Comparison of ENCODE assay signal across 19 cellular contexts in genomic region chr1:156042828-156043227, GRCh38. TPM values are rescaled to one million over a fixed set of nuclear protein-coding genes. Genes with fewer than 3 reads are reported as not detected.
DNase-seq lines count a peak whose midpoint lies in the region; ATAC-seq and TF ChIP-seq lines count a peak whose summit lies in the region.
"Had no signal": no experiment of that assay in that cellular context is flagged by ENCODE, and none has a peak within 500 bp of the region (broad histone marks: within the 10 kb centered on the region; RNA-seq: fewer than 3 reads in every experiment).

No MANE protein-coding gene starts in this region.

- ATAC-seq in activated T-cell treated with anti-CD3 and anti-CD28 coated beads, Interleukin-2, amount 50 U/mL, for 4 hours, result no peak
- ATAC-seq in T-helper 17 cell, result no peak
- ATAC-seq in HG02981 (IDR thresholded peaks at IDR 0.05; ENCODE audit: unreplicated experiment), result no peak
- ATAC-seq: CD8-positive, alpha-beta T cell had no signal

- H3K4me3 Mint-ChIP-seq in activated T-cell treated with anti-CD3 and anti-CD28 coated beads, Interleukin-2, amount 50 U/mL, for 24 hours, result no peak overlapping the region
- H3K4me3 Mint-ChIP-seq in activated T-cell treated with anti-CD3 and anti-CD28 coated beads, Interleukin-2, amount 50 U/mL, for 4 hours, result no peak overlapping the region
- H3K4me3 Mint-ChIP-seq in T-helper 17 cell, result no peak overlapping the region
- H3K4me3 Mint-ChIP-seq: B cell; CD4-positive, alpha-beta T cell; CD8-positive, alpha-beta T cell had no signal

- TF ChIP-seq CTCF in osteoblast (IDR thresholded peaks at IDR 0.05; ENCODE audit: extremely low read depth, low read depth, low read length), result no peak

- no peak overlapping the region for H3K4me3 ChIP-seq in osteoblast (ENCODE audit: insufficient read depth, low read length)
- H3K4me3 ChIP-seq: A549; BLaER1 treated with 17β-estradiol and CSF1 and Interleukin-3, amounts not matched to agents 10 nM and 100 nM had no signal

- H3K36me3 ChIP-seq in osteoblast (ENCODE audit: insufficient read depth, low read length), result peaks cover 26% of the 10 kb centered on the region

- peak overlapping the region; percentile 53 for H3K27ac Mint-ChIP-seq in activated T-cell treated with anti-CD3 and anti-CD28 coated beads, Interleukin-2, amount 50 U/mL, for 24 hours
- peak overlapping the region; percentile 49 for H3K27ac Mint-ChIP-seq in T-helper 17 cell
- H3K27ac Mint-ChIP-seq: B cell; CD4-positive, alpha-beta T cell; CD8-positive, alpha-beta T cell had no signal

- H3K79me2 ChIP-seq in osteoblast (ENCODE audit: insufficient read depth, low read length), result no peaks in the 10 kb centered on the region

- no peak for DNase-seq in activated T-cell treated with anti-CD3 and anti-CD28 coated beads, Interleukin-2, amount 50 U/mL, for 24 hours
- DNase-seq in activated T-cell treated with anti-CD3 and anti-CD28 coated beads, Interleukin-2, amount 50 U/mL, for 4 hours, result no peak
- no peak for DNase-seq in T-helper 17 cell
- peak; percentile 71 for DNase-seq in osteoblast (ENCODE audit: insufficient read length, low spot score, missing footprints)
- DNase-seq in NAMALWA (ENCODE audit: low spot score), result no peak
- DNase-seq: AML-193; CD4-positive, alpha-beta T cell; CD8-positive, alpha-beta T cell; COR-L47; DMS 273 treated with DMSO at 0.1 percent for 48 hours; DMS153; DMS79 treated with DMSO at 0.1 percent for 48 hours; GF-D8 had no signal

- H2AFZ ChIP-seq in osteoblast (ENCODE audit: low read length), result no peak overlapping the region

- peaks cover 3% of the 10 kb centered on the region for H4K20me1 ChIP-seq in osteoblast (ENCODE audit: insufficient read depth, low read length)

- H3K27ac ChIP-seq in osteoblast (ENCODE audit: low read depth, low read length), result no peak overlapping the region
- H3K27ac ChIP-seq: 22Rv1; A549; BLaER1 treated with 17β-estradiol and CSF1 and Interleukin-3, amounts not matched to agents 10 nM and 100 nM; C4-2B had no signal

- H3K36me3 Mint-ChIP-seq in activated T-cell treated with anti-CD3 and anti-CD28 coated beads, Interleukin-2, amount 50 U/mL, for 24 hours (ENCODE audit: low read depth), result peaks cover 70% of the 10 kb centered on the region
- peaks cover 27% of the 10 kb centered on the region for H3K36me3 Mint-ChIP-seq in activated T-cell treated with anti-CD3 and anti-CD28 coated beads, Interleukin-2, amount 50 U/mL, for 4 hours (ENCODE audit: insufficient read depth)
- H3K36me3 Mint-ChIP-seq in T-helper 17 cell (ENCODE audit: low read depth), result peaks cover 5% of the 10 kb centered on the region

- H3K9me3 ChIP-seq in T-helper 17 cell (ENCODE audit: control insufficient read depth, low read length, poor library complexity, severe bottlenecking), result no peaks in the 10 kb centered on the region
- H3K9me3 ChIP-seq in osteoblast (ENCODE audit: low read depth, low read length), result no peaks in the 10 kb centered on the region
- H3K9me3 ChIP-seq: A549; BLaER1 treated with 17β-estradiol and CSF1 and Interleukin-3, amounts not matched to agents 10 nM and 100 nM had no signal

- peaks cover 9% of the 10 kb centered on the region for H3K4me1 ChIP-seq in osteoblast (ENCODE audit: insufficient read depth, low read length)

- H3K9me3 Mint-ChIP-seq in activated T-cell treated with anti-CD3 and anti-CD28 coated beads, Interleukin-2, amount 50 U/mL, for 24 hours, result no peaks in the 10 kb centered on the region
- no peaks in the 10 kb centered on the region for H3K9me3 Mint-ChIP-seq in activated T-cell treated with anti-CD3 and anti-CD28 coated beads, Interleukin-2, amount 50 U/mL, for 4 hours
- H3K9me3 Mint-ChIP-seq: CD4-positive, alpha-beta T cell; CD8-positive, alpha-beta T cell had no signal

- H3K27me3 Mint-ChIP-seq in activated T-cell treated with anti-CD3 and anti-CD28 coated beads, Interleukin-2, amount 50 U/mL, for 24 hours, result no peaks in the 10 kb centered on the region
- no peaks in the 10 kb centered on the region for H3K27me3 Mint-ChIP-seq in activated T-cell treated with anti-CD3 and anti-CD28 coated beads, Interleukin-2, amount 50 U/mL, for 4 hours (ENCODE audit: low read depth)
- H3K27me3 Mint-ChIP-seq in T-helper 17 cell, result no peaks in the 10 kb centered on the region
- H3K27me3 Mint-ChIP-seq: B cell; CD4-positive, alpha-beta T cell had no signal

- H3K27me3 ChIP-seq in osteoblast (ENCODE audit: insufficient read depth, low read length), result no peaks in the 10 kb centered on the region
- H3K27me3 ChIP-seq: BLaER1 treated with 17β-estradiol and CSF1 and Interleukin-3, amounts not matched to agents 10 nM and 100 nM had no signal

- H3K4me2 ChIP-seq in osteoblast (ENCODE audit: insufficient read depth, low read length), result no peak overlapping the region
- H3K4me2 ChIP-seq: A549; BLaER1 treated with 17β-estradiol and CSF1 and Interleukin-3, amounts not matched to agents 10 nM and 100 nM had no signal

- peaks cover 5% of the 10 kb centered on the region for H3K4me1 Mint-ChIP-seq in activated T-cell treated with anti-CD3 and anti-CD28 coated beads, Interleukin-2, amount 50 U/mL, for 24 hours (ENCODE audit: low read depth)
- peaks cover 6% of the 10 kb centered on the region for H3K4me1 Mint-ChIP-seq in activated T-cell treated with anti-CD3 and anti-CD28 coated beads, Interleukin-2, amount 50 U/mL, for 4 hours (ENCODE audit: low read depth)
- H3K4me1 Mint-ChIP-seq in T-helper 17 cell, result peaks cover 13% of the 10 kb centered on the region
- H3K4me1 Mint-ChIP-seq: B cell had no signal

RNA-seq across cellular contexts. Expression of gene UBQLN4, which starts 10.8 kb away (rescaled TPM):
- total RNA-seq in activated T-cell treated with anti-CD3 and anti-CD28 coated beads, Interleukin-2, amount 50 U/mL, for 4 hours, result 10 to 100 TPM; 52.9 to 57.3 (median 53.7) TPM
- 10 to 100 TPM; 21.9 to 22.7 TPM for total RNA-seq in T-helper 17 cell
- total RNA-seq in osteoblast, result 10.6 and 13.0 TPM in 2 replicates

RNA-seq across cellular contexts. Expression of gene LAMTOR2, which starts 11.8 kb away (rescaled TPM):
- total RNA-seq in activated T-cell treated with anti-CD3 and anti-CD28 coated beads, Interleukin-2, amount 50 U/mL, for 4 hours, result 10 to 100 TPM; 56.6 to 62.3 (median 59.2) TPM
- 10 to 100 TPM; 19.4 to 21.4 TPM for total RNA-seq in T-helper 17 cell
- total RNA-seq in osteoblast, result 36.6 and 40.1 TPM in 2 replicates

RNA-seq across cellular contexts. Expression of gene RAB25, which starts 18.1 kb away (rescaled TPM):
- total RNA-seq in activated T-cell treated with anti-CD3 and anti-CD28 coated beads, Interleukin-2, amount 50 U/mL, for 4 hours, result under 1 TPM; 0.61 to 0.79 (median 0.63) TPM
- total RNA-seq in T-helper 17 cell (1 to 10 TPM; 1.4 to 1.8 TPM), osteoblast (not detected in 2 replicates)

RNA-seq across cellular contexts. Expression of gene SSR2, which starts 22.1 kb away (rescaled TPM):
- 100 to 1,000 TPM; 167 to 183 (median 173) TPM for total RNA-seq in activated T-cell treated with anti-CD3 and anti-CD28 coated beads, Interleukin-2, amount 50 U/mL, for 4 hours
- 100 to 1,000 TPM; 217 to 234 TPM for total RNA-seq in T-helper 17 cell
- total RNA-seq in osteoblast, result 332 and 415 TPM in 2 replicates

RNA-seq across cellular contexts. Expression of gene MEX3A, which starts 39.4 kb away (rescaled TPM):
- total RNA-seq in activated T-cell treated with anti-CD3 and anti-CD28 coated beads, Interleukin-2, amount 50 U/mL, for 4 hours, result under 1 TPM; 0.50 to 0.66 (median 0.57) TPM
- total RNA-seq in T-helper 17 cell, result not detected
- total RNA-seq in osteoblast, result 0.88 and 1.1 TPM in 2 replicates
